Comparison of ENCODE assay signal across 1 cellular context in the genomic region with DNA sequence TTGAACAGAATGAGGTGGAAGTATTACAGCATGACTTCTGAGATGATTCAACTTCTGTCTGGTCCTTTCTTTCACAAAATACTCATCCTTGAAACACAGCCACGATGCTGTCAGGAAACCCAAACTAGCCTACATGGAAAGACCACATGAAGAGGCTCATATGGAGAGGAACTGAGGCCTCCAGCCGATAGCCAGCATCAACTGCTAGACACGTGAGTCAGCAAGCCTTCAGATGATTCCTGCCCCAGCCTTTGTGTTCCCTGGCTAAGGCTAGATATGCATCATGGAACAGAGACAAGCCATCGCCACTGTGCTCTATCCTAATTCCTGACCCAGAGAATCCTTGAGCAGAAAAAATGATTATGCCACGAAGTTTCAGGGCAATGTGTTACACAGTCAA.
TF ChIP-seq lines count a peak whose summit lies in the region.

No MANE protein-coding gene starts in this region.

TF ChIP-seq in GM23338, 12 proteins besides CTCF, POLR2A, EP300 and RAD21 (continued from another document):
- TF ChIP-seq, protein P1, sequence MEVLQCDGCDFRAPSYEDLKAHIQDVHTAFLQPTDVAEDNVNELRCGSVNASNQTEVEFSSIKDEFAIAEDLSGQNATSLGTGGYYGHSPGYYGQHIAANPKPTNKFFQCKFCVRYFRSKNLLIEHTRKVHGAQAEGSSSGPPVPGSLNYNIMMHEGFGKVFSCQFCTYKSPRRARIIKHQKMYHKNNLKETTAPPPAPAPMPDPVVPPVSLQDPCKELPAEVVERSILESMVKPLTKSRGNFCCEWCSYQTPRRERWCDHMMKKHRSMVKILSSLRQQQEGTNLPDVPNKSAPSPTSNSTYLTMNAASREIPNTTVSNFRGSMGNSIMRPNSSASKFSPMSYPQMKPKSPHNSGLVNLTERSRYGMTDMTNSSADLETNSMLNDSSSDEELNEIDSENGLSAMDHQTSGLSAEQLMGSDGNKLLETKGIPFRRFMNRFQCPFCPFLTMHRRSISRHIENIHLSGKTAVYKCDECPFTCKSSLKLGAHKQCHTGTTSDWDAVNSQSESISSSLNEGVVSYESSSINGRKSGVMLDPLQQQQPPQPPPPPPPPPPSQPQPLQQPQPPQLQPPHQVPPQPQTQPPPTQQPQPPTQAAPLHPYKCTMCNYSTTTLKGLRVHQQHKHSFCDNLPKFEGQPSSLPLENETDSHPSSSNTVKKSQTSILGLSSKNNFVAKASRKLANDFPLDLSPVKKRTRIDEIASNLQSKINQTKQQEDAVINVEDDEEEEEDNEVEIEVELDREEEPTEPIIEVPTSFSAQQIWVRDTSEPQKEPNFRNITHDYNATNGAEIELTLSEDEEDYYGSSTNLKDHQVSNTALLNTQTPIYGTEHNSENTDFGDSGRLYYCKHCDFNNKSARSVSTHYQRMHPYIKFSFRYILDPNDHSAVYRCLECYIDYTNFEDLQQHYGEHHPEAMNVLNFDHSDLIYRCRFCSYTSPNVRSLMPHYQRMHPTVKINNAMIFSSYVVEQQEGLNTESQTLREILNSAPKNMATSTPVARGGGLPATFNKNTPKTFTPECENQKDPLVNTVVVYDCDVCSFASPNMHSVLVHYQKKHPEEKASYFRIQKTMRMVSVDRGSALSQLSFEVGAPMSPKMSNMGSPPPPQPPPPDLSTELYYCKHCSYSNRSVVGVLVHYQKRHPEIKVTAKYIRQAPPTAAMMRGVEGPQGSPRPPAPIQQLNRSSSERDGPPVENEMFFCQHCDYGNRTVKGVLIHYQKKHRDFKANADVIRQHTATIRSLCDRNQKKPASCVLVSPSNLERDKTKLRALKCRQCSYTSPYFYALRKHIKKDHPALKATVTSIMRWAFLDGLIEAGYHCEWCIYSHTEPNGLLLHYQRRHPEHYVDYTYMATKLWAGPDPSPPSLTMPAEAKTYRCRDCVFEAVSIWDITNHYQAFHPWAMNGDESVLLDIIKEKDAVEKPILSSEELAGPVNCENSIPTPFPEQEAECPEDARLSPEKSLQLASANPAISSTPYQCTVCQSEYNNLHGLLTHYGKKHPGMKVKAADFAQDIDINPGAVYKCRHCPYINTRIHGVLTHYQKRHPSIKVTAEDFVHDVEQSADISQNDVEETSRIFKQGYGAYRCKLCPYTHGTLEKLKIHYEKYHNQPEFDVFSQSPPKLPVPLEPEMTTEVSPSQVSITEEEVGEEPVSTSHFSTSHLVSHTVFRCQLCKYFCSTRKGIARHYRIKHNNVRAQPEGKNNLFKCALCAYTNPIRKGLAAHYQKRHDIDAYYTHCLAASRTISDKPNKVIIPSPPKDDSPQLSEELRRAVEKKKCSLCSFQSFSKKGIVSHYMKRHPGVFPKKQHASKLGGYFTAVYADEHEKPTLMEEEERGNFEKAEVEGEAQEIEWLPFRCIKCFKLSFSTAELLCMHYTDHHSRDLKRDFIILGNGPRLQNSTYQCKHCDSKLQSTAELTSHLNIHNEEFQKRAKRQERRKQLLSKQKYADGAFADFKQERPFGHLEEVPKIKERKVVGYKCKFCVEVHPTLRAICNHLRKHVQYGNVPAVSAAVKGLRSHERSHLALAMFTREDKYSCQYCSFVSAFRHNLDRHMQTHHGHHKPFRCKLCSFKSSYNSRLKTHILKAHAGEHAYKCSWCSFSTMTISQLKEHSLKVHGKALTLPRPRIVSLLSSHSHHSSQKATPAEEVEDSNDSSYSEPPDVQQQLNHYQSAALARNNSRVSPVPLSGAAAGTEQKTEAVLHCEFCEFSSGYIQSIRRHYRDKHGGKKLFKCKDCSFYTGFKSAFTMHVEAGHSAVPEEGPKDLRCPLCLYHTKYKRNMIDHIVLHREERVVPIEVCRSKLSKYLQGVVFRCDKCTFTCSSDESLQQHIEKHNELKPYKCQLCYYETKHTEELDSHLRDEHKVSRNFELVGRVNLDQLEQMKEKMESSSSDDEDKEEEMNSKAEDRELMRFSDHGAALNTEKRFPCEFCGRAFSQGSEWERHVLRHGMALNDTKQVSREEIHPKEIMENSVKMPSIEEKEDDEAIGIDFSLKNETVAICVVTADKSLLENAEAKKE (CRISPR knock-in tag; IDR thresholded peaks at IDR 0.05) = no peak
- TF ChIP-seq JUNB (IDR thresholded peaks at IDR 0.05; ENCODE audit: unreplicated experiment) = no peak
- TF ChIP-seq EZH2 (IDR thresholded peaks at IDR 0.05; ENCODE audit: low read depth, unreplicated experiment) = no peak
- TF ChIP-seq ZNF114 (CRISPR knock-in tag; IDR thresholded peaks at IDR 0.05) = no peak
- no peak for TF ChIP-seq ZNF331 (CRISPR knock-in tag; IDR thresholded peaks at IDR 0.05; ENCODE audit: low read depth)
- no peak for TF ChIP-seq CREB1 (CRISPR knock-in tag; IDR thresholded peaks at IDR 0.05; ENCODE audit: low read depth)
- no peak for TF ChIP-seq NANOG (IDR thresholded peaks at IDR 0.05; ENCODE audit: borderline replicate concordance)
- TF ChIP-seq ETS1 (IDR thresholded peaks at IDR 0.05) = no peak
